11 cellular contexts compared by ENCODE assay signal in genomic region chr4:53592128-53592527, GRCh38. TPM values are rescaled to one million over a fixed set of nuclear protein-coding genes. Genes with fewer than 3 reads are reported as not detected.
DNase-seq lines count a peak whose midpoint lies in the region; ATAC-seq and TF ChIP-seq lines count a peak whose summit lies in the region.
"Had no signal": no experiment of that assay in that cellular context is flagged by ENCODE, and none has a peak within 500 bp of the region (broad histone marks: within the 10 kb centered on the region; RNA-seq: fewer than 3 reads in every experiment).

No MANE protein-coding gene starts in this region.

- ATAC-seq in foreskin keratinocyte (peak; percentile 18), HG03442 (IDR thresholded peaks at IDR 0.05; ENCODE audit: unreplicated experiment) (no peak), GM18867 (IDR thresholded peaks at IDR 0.05; ENCODE audit: unreplicated experiment) (no peak), HG03196 (IDR thresholded peaks at IDR 0.05; ENCODE audit: unreplicated experiment) (no peak), HG03460 (IDR thresholded peaks at IDR 0.05; ENCODE audit: unreplicated experiment) (no peak)

- peak; percentile 56 for DNase-seq in HT-29 (ENCODE audit: low spot score)
- DNase-seq in SK-N-DZ (ENCODE audit: low spot score) = peak; percentile 5
- peak in 1 of 2 donors; percentile 57 for DNase-seq in foreskin keratinocyte
- peak; percentile 98 for DNase-seq in trophoblast cell
- DNase-seq: activated CD4-positive, alpha-beta T cell treated with anti-CD3 and anti-CD28 coated beads for 4 hours; stimulated activated CD4-positive, alpha-beta T cell treated with anti-CD3 and anti-CD28 coated beads, Interleukin-1b, Interleukin-23, amount 100 ng/mL, for 48 hours had no signal

- no peak overlapping the region for H3K9ac ChIP-seq in trophoblast cell (ENCODE audit: low read length)

- peak overlapping the region; percentile 81 for H3K4me2 ChIP-seq in trophoblast cell (ENCODE audit: low read length)

- H3K27me3 ChIP-seq in foreskin keratinocyte (no peaks in the 10 kb centered on the region), trophoblast cell (ENCODE audit: insufficient read depth, low read length) (no peaks in the 10 kb centered on the region)

- H4K91ac ChIP-seq in trophoblast cell (ENCODE audit: low read depth, low read length) = peak overlapping the region; percentile 70

- no peak overlapping the region for H3K18ac ChIP-seq in trophoblast cell (ENCODE audit: low read length)

- no peak overlapping the region for H4K12ac ChIP-seq in trophoblast cell (ENCODE audit: low read depth, low read length)

- peak overlapping the region; percentile 71 for H2BK12ac ChIP-seq in trophoblast cell (ENCODE audit: low read length)

- WGBS in trophoblast cell (ENCODE audit: extremely low coverage, insufficient coverage, insufficient read length) = no CpG with 5 or more reads among the region's 8 CpGs

- H3K23ac ChIP-seq in trophoblast cell (ENCODE audit: low read length) = no peak overlapping the region

- peaks cover 14% of the 10 kb centered on the region for H3K79me1 ChIP-seq in trophoblast cell (ENCODE audit: low read length)

- peak overlapping the region; percentile 58 for H4K8ac ChIP-seq in trophoblast cell (ENCODE audit: low read depth, low read length)

- H3K4me1 ChIP-seq in foreskin keratinocyte (peaks cover 16% of the 10 kb centered on the region), trophoblast cell (ENCODE audit: control insufficient read depth in 1 of 2, insufficient read depth in 2 of 2, low read length in 2 of 2) (peaks cover 4 to 10% of the 10 kb centered on the region in 2 experiments)

- no peak overlapping the region for H3K4me3 ChIP-seq in trophoblast cell (ENCODE audit: low read depth, low read length)

- peak overlapping the region; percentile 2 for H2BK120ac ChIP-seq in trophoblast cell (ENCODE audit: insufficient read depth, low read length, poor library complexity)

- H3K79me2 ChIP-seq in trophoblast cell (ENCODE audit: control insufficient read depth, insufficient read depth, low read length, poor library complexity) = no peaks in the 10 kb centered on the region

- H3K4ac ChIP-seq in trophoblast cell (ENCODE audit: low read depth, low read length) = no peak overlapping the region

- H3K27ac ChIP-seq in foreskin keratinocyte (peak overlapping the region; percentile 86), trophoblast cell (ENCODE audit: low read depth, low read length) (peak overlapping the region; percentile 90)

- no peak for TF ChIP-seq CTCF in foreskin keratinocyte (conservative IDR thresholded peaks at IDR 0.05)

- no peaks in the 10 kb centered on the region for H3K36me3 ChIP-seq in trophoblast cell (ENCODE audit: control insufficient read depth in 1 of 2, insufficient read depth in 2 of 2, low read length in 2 of 2)

- peak overlapping the region; percentile 59 for H2AK5ac ChIP-seq in trophoblast cell (ENCODE audit: low read length)

- H2AFZ ChIP-seq in trophoblast cell (ENCODE audit: insufficient read depth, low read length, poor library complexity) = peak overlapping the region; percentile 45

- no peak overlapping the region for H3K14ac ChIP-seq in trophoblast cell (ENCODE audit: low read length)

- H3K9me3 ChIP-seq in trophoblast cell (ENCODE audit: insufficient read depth, low read depth, low read length) = no peaks in the 10 kb centered on the region

- peak overlapping the region; percentile 81 for H2BK5ac ChIP-seq in trophoblast cell (ENCODE audit: low read depth, low read length, poor library complexity)

RNA-seq across cellular contexts. Expression of gene LNX1, which starts 0.8 kb away (rescaled TPM):
- total RNA-seq in HT-29 (2014; rRNA removed; shearing (Covaris generic)) = 9.4 and 10.1 TPM in 2 replicates
- not detected in 2 replicates for polyA plus RNA-seq in SK-N-DZ (2014; cell fraction: cytosol; rRNA removed)
- polyA plus RNA-seq in SK-N-DZ (2014; cell fraction: nucleus; rRNA removed) = 0.05 and 0.13 TPM in 2 replicates
- 0.25 and 0.34 TPM in 2 replicates for total RNA-seq in foreskin keratinocyte
- polyA plus RNA-seq in foreskin keratinocyte = 0.03 and 0.09 TPM in 2 replicates
- 4.3 and 4.5 TPM in 2 replicates for polyA plus RNA-seq in trophoblast cell (2013)
- total RNA-seq: mononuclear cell had no signal
